Comparison of ENCODE assay signal across 24 cellular contexts in genomic region chr18:23154021-23154420, GRCh38. TPM values are rescaled to one million over a fixed set of nuclear protein-coding genes. Genes with fewer than 3 reads are reported as not detected.
"Had no signal": no experiment of that assay in that cellular context is flagged by ENCODE, and none has a peak within 500 bp of the region (broad histone marks: within the 10 kb centered on the region; RNA-seq: fewer than 3 reads in every experiment).

No MANE protein-coding gene starts in this region.

- H3K9me3 ChIP-seq: gastroesophageal sphincter, heart left ventricle, left lung, mucosa of descending colon, psoas muscle, sigmoid colon, thoracic aorta, tibial nerve, upper lobe of left lung had no signal

- FAIRE-seq: islet of Langerhans, urothelium cell line had no signal

- H3K4me3 ChIP-seq: gastroesophageal sphincter, heart left ventricle, left lung, mucosa of descending colon, neural progenitor cell, psoas muscle, sigmoid colon, thoracic aorta, tibial nerve, upper lobe of left lung had no signal

- H3K27ac ChIP-seq: foreskin keratinocyte, gastroesophageal sphincter, heart left ventricle, left lung, neural progenitor cell, psoas muscle, sigmoid colon, upper lobe of left lung had no signal

- H3K27me3 ChIP-seq: foreskin keratinocyte, gastroesophageal sphincter, heart left ventricle, left lung, neural progenitor cell, sigmoid colon, tibial nerve, upper lobe of left lung had no signal

- H2AFZ ChIP-seq: neural progenitor cell had no signal

- H3K27me3 Mint-ChIP-seq: stimulated activated naive B cell treated with anti-CD40 and anti-IgM and Interleukin-4, amounts not matched to agents 10 μg/mL and 1 μg/mL and 100 μg/mL, for 72 hours; stimulated activated naive CD8-positive, alpha-beta T cell treated with anti-CD3 and anti-CD28 coated beads, Interleukin-15, Interleukin-2, amounts not matched to agents 100 ng/mL and 50 ng/mL, for 24 hours had no signal

- H3K4me1 Mint-ChIP-seq: naive thymus-derived CD4-positive, alpha-beta T cell had no signal

- ATAC-seq: foreskin keratinocyte; gastroesophageal sphincter; heart left ventricle; left cardiac atrium; left lung; mucosa of descending colon; naive thymus-derived CD4-positive, alpha-beta T cell; psoas muscle; right cardiac atrium; stimulated activated naive B cell treated with anti-CD40 and anti-IgM and Interleukin-4, amounts not matched to agents 10 μg/mL and 1 μg/mL and 100 μg/mL, for 72 hours had no signal

- H3K9me3 Mint-ChIP-seq: mesothelial cell of epicardium; naive thymus-derived CD4-positive, alpha-beta T cell; nephron; stimulated activated naive B cell treated with anti-CD40 and anti-IgM and Interleukin-4, amounts not matched to agents 10 μg/mL and 1 μg/mL and 100 μg/mL, for 72 hours; stimulated activated naive CD8-positive, alpha-beta T cell treated with anti-CD3 and anti-CD28 coated beads, Interleukin-15, Interleukin-2, amounts not matched to agents 100 ng/mL and 50 ng/mL, for 24 hours had no signal

- DNase-seq: cortex of kidney; foreskin keratinocyte; heart left ventricle; hippocampal formation; left cardiac atrium; left lung; mesenchymal stem cell; mucosa of descending colon; naive thymus-derived CD4-positive, alpha-beta T cell; psoas muscle; right cardiac atrium; sigmoid colon; stimulated activated CD4-positive, alpha-beta T cell treated with anti-CD3 and anti-CD28 coated beads, Interleukin-2, amount 100 ng/mL, for 48 hours; stimulated activated naive B cell treated with anti-CD40 and anti-IgM and Interleukin-4, amounts not matched to agents 10 μg/mL and 1 μg/mL and 100 μg/mL, for 72 hours; upper lobe of left lung had no signal

- H3K4me1 ChIP-seq: foreskin keratinocyte, gastroesophageal sphincter, psoas muscle, upper lobe of left lung had no signal

- H3K36me3 ChIP-seq: gastroesophageal sphincter, heart left ventricle, left lung, neural progenitor cell, sigmoid colon, thoracic aorta, tibial nerve, upper lobe of left lung had no signal

- H3K36me3 Mint-ChIP-seq: mesothelial cell of epicardium; naive thymus-derived CD4-positive, alpha-beta T cell had no signal

- H3K27ac Mint-ChIP-seq: mesothelial cell of epicardium; naive thymus-derived CD4-positive, alpha-beta T cell; neural progenitor cell; stimulated activated naive B cell treated with anti-CD40 and anti-IgM and Interleukin-4, amounts not matched to agents 10 μg/mL and 1 μg/mL and 100 μg/mL, for 72 hours; stimulated activated naive CD8-positive, alpha-beta T cell treated with anti-CD3 and anti-CD28 coated beads, Interleukin-15, Interleukin-2, amounts not matched to agents 100 ng/mL and 50 ng/mL, for 24 hours had no signal

- H3K9ac ChIP-seq: neural progenitor cell had no signal

- H3K4me3 Mint-ChIP-seq: mesothelial cell of epicardium; naive thymus-derived CD4-positive, alpha-beta T cell; nephron; neural progenitor cell; stimulated activated naive B cell treated with anti-CD40 and anti-IgM and Interleukin-4, amounts not matched to agents 10 μg/mL and 1 μg/mL and 100 μg/mL, for 72 hours; stimulated activated naive CD8-positive, alpha-beta T cell treated with anti-CD3 and anti-CD28 coated beads, Interleukin-15, Interleukin-2, amounts not matched to agents 100 ng/mL and 50 ng/mL, for 24 hours had no signal

- H3K4me2 ChIP-seq: neural progenitor cell had no signal

RNA-seq across cellular contexts. Expression of gene CABLES1, which starts 18.7 kb away (rescaled TPM):
- polyA plus RNA-seq: naive thymus-derived CD4-positive, alpha-beta T cell had no signal
